Comparison of ENCODE assay signal across 26 cellular contexts in genomic region chr20:15191082-15191723, GRCh38.
"Had no signal": no experiment of that assay in that cellular context is flagged by ENCODE, and none has a peak within 500 bp of the region (broad histone marks: within the 10 kb centered on the region; RNA-seq: fewer than 3 reads in every experiment).

No MANE protein-coding gene starts in this region.

- H3K27ac ChIP-seq: left ventricle myocardium inferior, pancreas, prostate gland, skin epidermis, stomach, testis, thyroid gland, transverse colon, upper lobe of left lung, vagina had no signal

- H3K4me3 Mint-ChIP-seq: naive thymus-derived CD8-positive, alpha-beta T cell; nephron; neural crest cell; stimulated activated naive B cell treated with anti-CD40 and anti-IgM and Interleukin-4, amounts not matched to agents 10 μg/mL and 1 μg/mL and 100 μg/mL, for 72 hours had no signal

- H3K27ac Mint-ChIP-seq: naive thymus-derived CD8-positive, alpha-beta T cell; nephron; stimulated activated naive B cell treated with anti-CD40 and anti-IgM and Interleukin-4, amounts not matched to agents 10 μg/mL and 1 μg/mL and 100 μg/mL, for 72 hours had no signal

- DNase-seq: islet precursor cell; left ventricle myocardium inferior; naive thymus-derived CD8-positive, alpha-beta T cell; nucleus accumbens; pancreas; posterior cingulate gyrus; retina; right cardiac atrium; stimulated activated CD4-positive, alpha-beta T cell treated with anti-CD3 and anti-CD28 coated beads, Interleukin-12 subunit alpha, Interleukin-12 subunit beta, amount 100 ng/mL, for 4 hours; stimulated activated CD4-positive, alpha-beta T cell treated with anti-CD3 and anti-CD28 coated beads, Interleukin-15, amount 100 ng/mL, for 24 hours; stimulated activated CD4-positive, alpha-beta T cell treated with anti-CD3 and anti-CD28 coated beads, Interleukin-2, amount 100 ng/mL, for 24 hours; stimulated activated CD4-positive, alpha-beta T cell treated with anti-CD3 and anti-CD28 coated beads, Interleukin-4, amount 100 ng/mL, for 1 hour; stimulated activated naive B cell treated with anti-CD40 and anti-IgM and Interleukin-4, amounts not matched to agents 10 μg/mL and 1 μg/mL and 100 μg/mL, for 72 hours; stimulated activated naive CD8-positive, alpha-beta T cell treated with anti-CD3 and anti-CD28 coated beads, Interleukin-15, Interleukin-2, amounts not matched to agents 100 U/mL and 50 U/mL, for 24 hours; stomach; testis; thyroid gland; transverse colon; upper lobe of left lung had no signal

- H3K27me3 Mint-ChIP-seq: naive thymus-derived CD8-positive, alpha-beta T cell had no signal

- H3K4me1 ChIP-seq: left ventricle myocardium inferior, pancreas, prostate gland, stomach, testis, thyroid gland, transverse colon, upper lobe of left lung, vagina had no signal

- H3K36me3 ChIP-seq: left ventricle myocardium inferior, pancreas, prostate gland, stomach, thyroid gland, transverse colon, upper lobe of left lung, vagina had no signal

- H3K4me3 ChIP-seq: left ventricle myocardium inferior, lung, pancreas, prostate gland, skin epidermis, stomach, testis, thyroid gland, transverse colon, upper lobe of left lung, vagina had no signal

- ATAC-seq: naive thymus-derived CD8-positive, alpha-beta T cell; pancreas; right cardiac atrium; sciatic nerve; stimulated activated naive B cell treated with anti-CD40 and anti-IgM and Interleukin-4, amounts not matched to agents 10 μg/mL and 1 μg/mL and 100 μg/mL, for 72 hours; stimulated activated naive CD8-positive, alpha-beta T cell treated with anti-CD3 and anti-CD28 coated beads, Interleukin-15, Interleukin-2, amounts not matched to agents 100 U/mL and 50 U/mL, for 24 hours had no signal

- H3K27me3 ChIP-seq: pancreas, stomach, testis, thyroid gland, transverse colon, upper lobe of left lung, vagina had no signal

- H3K36me3 Mint-ChIP-seq: naive thymus-derived CD8-positive, alpha-beta T cell; stimulated activated naive B cell treated with anti-CD40 and anti-IgM and Interleukin-4, amounts not matched to agents 10 μg/mL and 1 μg/mL and 100 μg/mL, for 72 hours had no signal

- H3K9me3 Mint-ChIP-seq: nephron; neural crest cell; stimulated activated naive B cell treated with anti-CD40 and anti-IgM and Interleukin-4, amounts not matched to agents 10 μg/mL and 1 μg/mL and 100 μg/mL, for 72 hours had no signal

- H3K9me3 ChIP-seq: left ventricle myocardium inferior, pancreas, prostate gland, stomach, testis, thyroid gland, transverse colon, upper lobe of left lung, vagina had no signal

- H3K4me1 Mint-ChIP-seq: naive thymus-derived CD8-positive, alpha-beta T cell; nephron had no signal
